ENCODE assay signal across 21 cellular contexts in the genomic region with DNA sequence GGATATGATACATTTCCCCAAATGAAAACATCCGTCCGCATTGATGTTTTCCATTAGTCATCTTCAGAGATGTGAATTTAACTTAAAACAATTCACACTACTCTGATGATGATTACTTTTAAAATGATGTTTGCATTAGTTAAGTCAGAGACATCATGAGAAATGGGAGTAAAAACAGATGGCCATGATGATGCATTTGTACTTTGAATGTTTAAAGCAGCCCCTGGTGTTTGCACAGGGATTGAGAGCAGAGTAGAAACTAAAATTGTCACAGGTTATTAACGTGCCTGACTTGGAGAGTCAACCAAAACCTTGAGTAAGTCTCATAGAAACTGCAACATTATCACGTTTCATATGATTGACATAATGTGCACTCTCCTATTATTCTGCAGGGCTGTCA.
"Had no signal": no experiment of that assay in that cellular context is flagged by ENCODE, and none has a peak within 500 bp of the region (broad histone marks: within the 10 kb centered on the region; RNA-seq: fewer than 3 reads in every experiment).

No MANE protein-coding gene starts in this region.

- H3K4me3 Mint-ChIP-seq: activated T-cell treated with anti-CD3 and anti-CD28 coated beads, Interleukin-2, amount 50 U/mL, for 24 hours; activated T-helper 17 cell treated with anti-CD3 and anti-CD28 coated beads, Interleukin-2, amount 50 U/mL, for 72 hours; central memory CD8-positive, alpha-beta T cell; effector memory CD8-positive, alpha-beta T cell; natural killer cell; type B pancreatic cell had no signal

- H3K36me3 Mint-ChIP-seq: natural killer cell, type B pancreatic cell had no signal

- H3K9me3 Mint-ChIP-seq: activated naive CD4-positive, alpha-beta T cell treated with anti-CD3 and anti-CD28 coated beads, Interleukin-2, amount 50 U/mL, for 72 hours; central memory CD8-positive, alpha-beta T cell; effector memory CD8-positive, alpha-beta T cell; natural killer cell; type B pancreatic cell had no signal

- H3K4me3 ChIP-seq: ascending aorta, dorsolateral prefrontal cortex, testis, vagina had no signal

- DNase-seq: activated CD4-positive, CD25-positive, alpha-beta regulatory T cell treated with anti-CD3 and anti-CD28 coated beads, Interleukin-2, amount 50 U/mL, for 72 hours; activated T-cell treated with anti-CD3 and anti-CD28 coated beads, Interleukin-2, amount 50 U/mL, for 24 hours; dorsolateral prefrontal cortex; effector memory CD8-positive, alpha-beta T cell; glutamatergic neuron; hippocampal formation; left ventricle myocardium superior; mammary epithelial cell; midbrain; natural killer cell; retina; stimulated activated CD4-positive, alpha-beta T cell treated with anti-CD3 and anti-CD28 coated beads, Interleukin-4, amount 100 ng/mL, for 1 hour; stimulated activated naive CD4-positive, alpha-beta T cell; testis had no signal

- H3K27ac Mint-ChIP-seq: activated naive CD4-positive, alpha-beta T cell treated with anti-CD3 and anti-CD28 coated beads, Interleukin-2, amount 50 U/mL, for 72 hours; activated T-cell treated with anti-CD3 and anti-CD28 coated beads, Interleukin-2, amount 50 U/mL, for 24 hours; activated T-helper 17 cell treated with anti-CD3 and anti-CD28 coated beads, Interleukin-2, amount 50 U/mL, for 72 hours; effector memory CD8-positive, alpha-beta T cell; natural killer cell; progenitor cell of endocrine pancreas; type B pancreatic cell had no signal

- ATAC-seq: activated naive CD4-positive, alpha-beta T cell treated with anti-CD3 and anti-CD28 coated beads, Interleukin-2, amount 50 U/mL, for 72 hours; activated T-helper 17 cell treated with anti-CD3 and anti-CD28 coated beads, Interleukin-2, amount 50 U/mL, for 72 hours; effector memory CD8-positive, alpha-beta T cell; left ventricle myocardium superior; natural killer cell had no signal

- H3K4me1 Mint-ChIP-seq: activated T-helper 17 cell treated with anti-CD3 and anti-CD28 coated beads, Interleukin-2, amount 50 U/mL, for 72 hours; central memory CD8-positive, alpha-beta T cell; natural killer cell had no signal

- H3K27me3 Mint-ChIP-seq: activated T-cell treated with anti-CD3 and anti-CD28 coated beads, Interleukin-2, amount 50 U/mL, for 24 hours; activated T-helper 17 cell treated with anti-CD3 and anti-CD28 coated beads, Interleukin-2, amount 50 U/mL, for 72 hours; central memory CD8-positive, alpha-beta T cell; effector memory CD8-positive, alpha-beta T cell; progenitor cell of endocrine pancreas; type B pancreatic cell had no signal
